ENCODE assay signal across 18 cellular contexts in genomic region chr12:78580296-78580695, GRCh38.
A peak's percentile ranks its signal among the peaks of the same experiment; 100 is the strongest.
DNase-seq lines count a peak whose midpoint lies in the region; ATAC-seq, FAIRE-seq and TF ChIP-seq lines count a peak whose summit lies in the region.
"Had no signal": no experiment of that assay in that cellular context is flagged by ENCODE, and none has a peak within 500 bp of the region (broad histone marks: within the 10 kb centered on the region; RNA-seq: fewer than 3 reads in every experiment).

No MANE protein-coding gene starts in this region.

- H3K9ac ChIP-seq in endothelial cell of umbilical vein (replicated peaks; ENCODE audit: extremely low read depth, insufficient read depth, low read length): no peak overlapping the region

- no peak for FAIRE-seq in endothelial cell of umbilical vein (lab: Jason Lieb, UNC)
- FAIRE-seq: A204.1, D721Med, G401.6, GM12891 had no signal

- DNase-seq in A673 (ENCODE audit: low spot score): peak; percentile 17
- DNase-seq in NCI-H226: peak; percentile 55
- DNase-seq in endothelial cell of umbilical vein (ENCODE audit: low read depth, low spot score): peak; percentile 8
- peak; percentile 8 for DNase-seq in renal cortical epithelial cell (ENCODE audit: low read depth)
- no peak for DNase-seq in spleen
- no peak for DNase-seq in cardiac septum (ENCODE audit: low spot score)
- DNase-seq: CD8-positive, alpha-beta T cell; COR-L47; DMS153; DMS79 treated with DMSO at 0.1 percent for 48 hours; EL; GOT3; H9 had no signal

- intact Hi-C loops in A673 (cut with micrococcal nuclease; ENCODE audit: unreplicated experiment): loop anchor here (5.0 kb wide), 1 partner anchor 398 kb away; no protein-coding TSS in a partner anchor
- intact Hi-C loops in endothelial cell of umbilical vein (cut with micrococcal nuclease): no loop called here
- intact Hi-C loops in spleen (cut with DNase I; ENCODE audit: low total_unique reads): no loop called here
- intact Hi-C loops in cardiac septum (cut with DNase I): no loop called here

- H3K79me2 ChIP-seq in endothelial cell of umbilical vein (ENCODE audit: control insufficient read depth, insufficient read depth, low read length): no peaks in the 10 kb centered on the region

- no peak overlapping the region for H2AFZ ChIP-seq in endothelial cell of umbilical vein (ENCODE audit: low read depth, low read length)

- H3K4me1 ChIP-seq in A673 (ENCODE audit: insufficient read depth, low read length, poor library complexity, severe bottlenecking) (peaks cover 7% of the 10 kb centered on the region), endothelial cell of umbilical vein (ENCODE audit: control insufficient read depth, extremely low read depth, insufficient read depth, low read length) (no peaks in the 10 kb centered on the region), spleen (no peaks in the 10 kb centered on the region)

- POLR2A ChIA-PET in A673 (lab: Charles Lee; ENCODE audit: low non-redundant PET): no interaction called here
- POLR2A ChIA-PET in endothelial cell of umbilical vein (lab: Charles Lee): no interaction called here

- H3K27ac ChIP-seq in A673 (ENCODE audit: low read depth, low read length, poor library complexity, severe bottlenecking) (no peak overlapping the region), endothelial cell of umbilical vein (ENCODE audit: insufficient read depth, low read depth, low read length) (no peak overlapping the region), spleen (no peak overlapping the region)

- CTCF ChIA-PET in A673 (lab: Charles Lee) (no interaction called here), endothelial cell of umbilical vein (lab: Charles Lee) (no interaction called here)

- no peaks in the 10 kb centered on the region for H4K20me1 ChIP-seq in endothelial cell of umbilical vein (replicated peaks; ENCODE audit: control insufficient read depth, extremely low read depth, insufficient read depth, low read length)

- BruUV-seq in A673 (replicated peaks; lab: Mats Ljungman, UMichigan) (no TSS peak), endothelial cell of umbilical vein (replicated peaks; lab: Mats Ljungman, UMichigan) (no TSS peak)

- H3K9me3 ChIP-seq in A673 (ENCODE audit: low read depth, low read length, poor library complexity, severe bottlenecking): peaks cover 18% of the 10 kb centered on the region
- no peaks in the 10 kb centered on the region for H3K9me3 ChIP-seq in endothelial cell of umbilical vein (replicated peaks; ENCODE audit: control insufficient read depth, insufficient read depth, low read length)
- H3K9me3 ChIP-seq in spleen: peaks cover 0 to 30% (median 14%) of the 10 kb centered on the region in 8 donors

- dilution Hi-C loops in endothelial cell of umbilical vein (cut with MboI; ENCODE audit: extremely low pct_ligation_motif_present, low sequenced_read_pairs): no loop called here

- WGBS in spleen, 5 donors: 63 to 75% (median 68%) methylated on average over 1 of the region's 1 CpG

- no peak overlapping the region for H3K4me2 ChIP-seq in endothelial cell of umbilical vein (ENCODE audit: insufficient read depth, low read length)

- no peak for TF ChIP-seq POLR2A in endothelial cell of umbilical vein (IDR thresholded peaks at IDR 0.05; ENCODE audit: low read depth, low read length)
- TF ChIP-seq POLR2A in spleen (IDR thresholded peaks at IDR 0.05): no peak

- H3K27me3 ChIP-seq in A673 (replicated peaks; ENCODE audit: insufficient read depth, low read depth, low read length, poor library complexity) (no peaks in the 10 kb centered on the region), endothelial cell of umbilical vein (ENCODE audit: control insufficient read depth in 2 of 2, insufficient read depth in 2 of 2, low read length in 2 of 2) (no peaks in the 10 kb centered on the region), spleen (replicated peaks in 1 of 7) (no peaks in the 10 kb centered on the region)

- H3K4me3 ChIP-seq in A673 (ENCODE audit: low read depth, low read length, poor library complexity, severe bottlenecking) (no peak overlapping the region), endothelial cell of umbilical vein (replicated peaks in 1 of 3; ENCODE audit: insufficient read depth in 1 of 3, low read depth in 1 of 3, low read length in 3 of 3) (no peak overlapping the region), spleen (no peak overlapping the region)

- no peaks in the 10 kb centered on the region for H3K9me1 ChIP-seq in endothelial cell of umbilical vein (replicated peaks; ENCODE audit: control insufficient read depth, extremely low read depth, insufficient read depth, low read length)

- no peak for ATAC-seq in GM18858 (IDR thresholded peaks at IDR 0.05; ENCODE audit: unreplicated experiment)
- ATAC-seq: CD8-positive, alpha-beta T cell had no signal

- TF ChIP-seq CTCF in A673 (conservative IDR thresholded peaks at IDR 0.05; ENCODE audit: low read depth, low read length): no peak
- no peak for TF ChIP-seq CTCF in endothelial cell of umbilical vein (IDR thresholded peaks at IDR 0.05; ENCODE audit: extremely low read depth in 1 of 2, insufficient read depth in 1 of 2, low read depth in 1 of 2, low read length in 2 of 2)
- no peak for TF ChIP-seq CTCF in spleen (IDR thresholded peaks at IDR 0.05 in 8 of 11, conservative IDR thresholded peaks at IDR 0.05 in 3 of 11)

- H3K36me3 ChIP-seq in A673 (ENCODE audit: insufficient read depth, low read length, poor library complexity, severe bottlenecking) (no peaks in the 10 kb centered on the region), endothelial cell of umbilical vein (ENCODE audit: control insufficient read depth in 2 of 2, extremely low read depth in 1 of 2, insufficient read depth in 2 of 2, low read length in 2 of 2) (no peaks in the 10 kb centered on the region), spleen (no peaks in the 10 kb centered on the region)

TF ChIP-seq in endothelial cell of umbilical vein, 7 proteins besides CTCF, POLR2A, EP300 and RAD21:
- TF ChIP-seq POLR2AphosphoS5 (IDR thresholded peaks at IDR 0.05; ENCODE audit: insufficient read depth, low read depth, low read length) (no peak), EZH2 (IDR thresholded peaks at IDR 0.05; ENCODE audit: borderline replicate concordance, low read depth, low read length, severe bottlenecking) (no peak), MAX (IDR thresholded peaks at IDR 0.05; ENCODE audit: insufficient read depth, insufficient read length) (no peak), FOS (IDR thresholded peaks at IDR 0.05; ENCODE audit: borderline replicate concordance, insufficient read depth, low read length) (no peak), GATA2 (IDR thresholded peaks at IDR 0.05; ENCODE audit: insufficient read depth, insufficient read length, low read depth, low read length) (no peak), MYC (IDR thresholded peaks at IDR 0.05; ENCODE audit: low read depth, low read length) (no peak), JUN (IDR thresholded peaks at IDR 0.05; ENCODE audit: borderline replicate concordance, insufficient read depth, insufficient read length, low read depth) (no peak)

Comparison
In these comparisons a context has a peak if more than half of its experiments do, and no peak if none do; other contexts are left out.
1. DNase-seq: peak in A673 (single experiment), NCI-H226 (single experiment), endothelial cell of umbilical vein (single experiment) and renal cortical epithelial cell (single experiment); none in spleen (single experiment) and cardiac septum (single experiment).